Comparison of ENCODE assay signal across 9 cellular contexts in the genomic region with DNA sequence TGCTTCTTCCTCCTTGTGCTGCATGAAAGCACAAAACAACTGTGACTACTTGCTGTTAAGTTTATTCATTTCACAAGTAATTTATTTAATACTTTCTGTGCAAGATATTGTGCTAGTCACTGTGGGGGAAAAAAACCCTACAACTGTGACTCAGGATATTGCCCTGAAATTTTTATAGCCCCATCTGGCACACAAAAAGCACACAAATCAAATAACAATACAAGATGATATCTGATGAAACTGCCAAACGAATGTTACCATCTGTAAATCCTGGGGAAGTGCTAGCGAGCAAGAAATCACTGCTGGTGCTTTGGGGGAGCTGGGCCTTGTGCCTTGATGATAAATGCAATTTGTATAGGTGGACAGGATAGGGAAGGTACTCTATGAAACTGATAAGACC.
DNase-seq lines count a peak whose midpoint lies in the region; ATAC-seq, FAIRE-seq and TF ChIP-seq lines count a peak whose summit lies in the region.
"Had no signal": no experiment of that assay in that cellular context is flagged by ENCODE, and none has a peak within 500 bp of the region (broad histone marks: within the 10 kb centered on the region; RNA-seq: fewer than 3 reads in every experiment).

No MANE protein-coding gene starts in this region.

- H3K4me1 Mint-ChIP-seq in activated CD8-positive, alpha-beta T cell treated with anti-CD3 and anti-CD28 coated beads, Interleukin-2, amount 10 ng/mL, durations not matched to agents 7 days and 5 days (ENCODE audit: low read depth) = peaks cover 66% of the 10 kb centered on the region

- H3K9me3 ChIP-seq in right lobe of liver = no peaks in the 10 kb centered on the region

- DNase-seq in GM12891 (ENCODE audit: insufficient read length, low spot score) = no peak
- no peak for DNase-seq in activated CD8-positive, alpha-beta T cell treated with anti-CD3 and anti-CD28 coated beads, Interleukin-2, amount 10 ng/mL, durations not matched to agents 7 days and 5 days
- DNase-seq in right lobe of liver = no peak
- DNase-seq in KG1 (lab: John Stamatoyannopoulos, UW) = no peak
- no peak for DNase-seq in germinal center (ENCODE audit: low spot score)
- DNase-seq in kidney glomerular epithelial cell (lab: John Stamatoyannopoulos, UW) = no peak
- DNase-seq: T1000 had no signal

- no peaks in the 10 kb centered on the region for H3K9me3 Mint-ChIP-seq in activated CD8-positive, alpha-beta T cell treated with anti-CD3 and anti-CD28 coated beads, Interleukin-2, amount 10 ng/mL, durations not matched to agents 7 days and 5 days (ENCODE audit: insufficient read depth)

- TF ChIP-seq POLR2A in GM12891 (IDR thresholded peaks at IDR 0.05; ENCODE audit: low read depth, low read length) = no peak
- TF ChIP-seq POLR2A in right lobe of liver (IDR thresholded peaks at IDR 0.05) = no peak

- intact Hi-C loops in right lobe of liver (cut with DNase I) = no loop called here

- CTCF ChIA-PET in activated CD8-positive, alpha-beta T cell treated with anti-CD3 and anti-CD28 coated beads, Interleukin-2, amount 10 ng/mL, durations not matched to agents 7 days and 5 days (lab: Charles Lee) = interaction anchor here (0.8 to 8.3 kb wide), 9 partner anchors 9 to 68 kb away, joined by 3 to 156 read pairs (median 30); no protein-coding TSS in a partner anchor

- H3K36me3 ChIP-seq in ACC112 (ENCODE audit: insufficient read depth, low read length) = no peaks in the 10 kb centered on the region
- no peaks in the 10 kb centered on the region for H3K36me3 ChIP-seq in right lobe of liver

- H3K4me3 Mint-ChIP-seq in activated CD8-positive, alpha-beta T cell treated with anti-CD3 and anti-CD28 coated beads, Interleukin-2, amount 10 ng/mL, durations not matched to agents 7 days and 5 days = peak overlapping the region; percentile 81

- H3K27me3 ChIP-seq in ACC112 (ENCODE audit: insufficient read depth, low read length) (no peaks in the 10 kb centered on the region), right lobe of liver (no peaks in the 10 kb centered on the region)

- WGBS in right lobe of liver (ENCODE audit: insufficient coverage, low coverage, low lambda C conversion rate, missing lambda C conversion rate) = 13% methylated on average over 2 of the region's 2 CpGs

- TF ChIP-seq CTCF in right lobe of liver (IDR thresholded peaks at IDR 0.05) = no peak

- peak overlapping the region; percentile 95 for H3K27ac Mint-ChIP-seq in activated CD8-positive, alpha-beta T cell treated with anti-CD3 and anti-CD28 coated beads, Interleukin-2, amount 10 ng/mL, durations not matched to agents 7 days and 5 days

- no peak overlapping the region for H2AFZ ChIP-seq in ACC112 (ENCODE audit: low read length, unreplicated experiment)

- no peaks in the 10 kb centered on the region for H3K27me3 Mint-ChIP-seq in activated CD8-positive, alpha-beta T cell treated with anti-CD3 and anti-CD28 coated beads, Interleukin-2, amount 10 ng/mL, durations not matched to agents 7 days and 5 days (ENCODE audit: low read depth)

- H3K36me3 Mint-ChIP-seq in activated CD8-positive, alpha-beta T cell treated with anti-CD3 and anti-CD28 coated beads, Interleukin-2, amount 10 ng/mL, durations not matched to agents 7 days and 5 days (ENCODE audit: low read depth) = peaks cover 20% of the 10 kb centered on the region

- H3K27ac ChIP-seq in ACC112 (ENCODE audit: low read depth, low read length) (peak overlapping the region; percentile 65), right lobe of liver (peak overlapping the region in 2 of 3 donors; percentile 67 to 94)

- POLR2A ChIA-PET in activated CD8-positive, alpha-beta T cell treated with anti-CD3 and anti-CD28 coated beads, Interleukin-2, amount 10 ng/mL, durations not matched to agents 7 days and 5 days (lab: Charles Lee) = interaction anchor here (2.3 to 6.8 kb wide), 3 partner anchors 9 to 188 kb away, joined by 6 to 146 read pairs (median 25); partner anchors contain the start of gene ATG5

- H3K4me3 ChIP-seq in ACC112 (ENCODE audit: low read depth, low read length) (peak overlapping the region; percentile 86), right lobe of liver (peak overlapping the region; percentile 73 to 91 (median 74))

- FAIRE-seq in GM12891 (lab: Jason Lieb, UNC) = peak; percentile 28

- ATAC-seq in activated CD8-positive, alpha-beta T cell treated with anti-CD3 and anti-CD28 coated beads, Interleukin-2, amount 10 ng/mL, durations not matched to agents 7 days and 5 days = no peak
- no peak for ATAC-seq in right lobe of liver
- ATAC-seq in HG03439 (IDR thresholded peaks at IDR 0.05; ENCODE audit: unreplicated experiment) = no peak

- peaks cover 50% of the 10 kb centered on the region for H3K79me2 ChIP-seq in ACC112 (ENCODE audit: control insufficient read depth, insufficient read depth, low read length, unreplicated experiment)

- H3K4me1 ChIP-seq in ACC112 (ENCODE audit: control insufficient read depth, insufficient read depth, low read length, unreplicated experiment) = peaks cover 21% of the 10 kb centered on the region
- peaks cover 0 to 38% (median 4%) of the 10 kb centered on the region in 4 donors for H3K4me1 ChIP-seq in right lobe of liver

TF ChIP-seq in GM12891, 5 proteins besides CTCF, POLR2A, EP300 and RAD21:
- no peak for TF ChIP-seq POLR2AphosphoS5 (IDR thresholded peaks at IDR 0.05; ENCODE audit: low read depth, low read length)
